Comparison of ENCODE assay signal across 8 cellular contexts in the genomic region with DNA sequence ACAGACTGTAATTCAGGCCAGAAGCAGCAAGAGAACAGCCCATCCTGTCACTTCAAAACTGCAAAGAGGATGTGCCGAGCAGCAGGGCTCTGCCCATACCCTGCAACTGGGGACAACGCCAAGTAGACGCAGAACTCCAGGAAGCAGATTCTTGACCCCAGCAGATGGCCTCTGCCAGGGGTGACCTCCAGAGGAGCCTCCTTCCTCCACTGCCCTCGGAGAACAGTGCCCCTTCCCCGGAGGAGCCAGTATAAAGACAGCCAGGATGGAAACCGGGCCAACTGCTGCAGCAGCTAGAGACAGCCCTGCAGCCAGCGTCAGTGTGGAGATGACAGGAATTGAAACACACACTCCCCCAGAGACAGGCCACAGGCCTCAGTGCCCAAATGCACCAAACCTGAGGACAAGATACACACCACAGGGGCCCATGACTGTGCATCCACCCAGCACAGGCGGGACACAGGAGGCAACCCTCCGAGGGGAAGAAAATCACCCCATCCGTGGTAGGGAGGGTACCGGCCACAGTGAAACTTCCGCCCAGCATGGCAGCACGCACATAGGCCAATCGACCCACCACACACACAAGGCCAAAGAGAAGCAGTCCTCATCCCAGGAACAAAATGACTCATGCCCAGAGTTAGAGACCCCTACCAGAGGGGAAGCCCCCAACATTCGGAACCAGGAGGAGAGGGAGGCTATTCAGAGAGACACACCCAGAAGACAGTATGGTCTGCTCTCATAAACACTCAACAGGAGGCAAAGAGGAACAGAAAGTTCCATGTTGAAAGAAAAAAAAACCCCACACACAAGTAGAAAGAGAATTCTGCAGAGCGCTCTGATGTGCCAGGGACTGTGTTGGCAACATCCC. TPM values are rescaled to one million over a fixed set of nuclear protein-coding genes. Genes with fewer than 3 reads are reported as not detected.
DNase-seq lines count a peak whose midpoint lies in the region; ATAC-seq and TF ChIP-seq lines count a peak whose summit lies in the region.

No MANE protein-coding gene starts in this region.

- H3K4me2 ChIP-seq in mesendoderm (ENCODE audit: low read length), result no peak overlapping the region

- 24 to 72% (median 25%) methylated on average over 16 of the region's 16 CpGs for WGBS in adipose tissue, 3 donors
- no CpG with 5 or more reads among the region's 16 CpGs for WGBS in mesendoderm (ENCODE audit: extremely low coverage, insufficient coverage, low lambda C conversion rate)

- no peaks in the 10 kb centered on the region for H3K27me3 Mint-ChIP-seq in CD8-positive, alpha-beta T cell (ENCODE audit: low read depth)
- no peaks in the 10 kb centered on the region for H3K27me3 Mint-ChIP-seq in IgD-negative memory B cell

- H3K4me3 ChIP-seq in CD8-positive, alpha-beta T cell (ENCODE audit: low read depth, low read length), result no peak overlapping the region
- H3K4me3 ChIP-seq in mesendoderm (ENCODE audit: low read length), result no peak overlapping the region

- no peaks in the 10 kb centered on the region for H3K36me3 ChIP-seq in CD8-positive, alpha-beta T cell (ENCODE audit: insufficient read depth, low read length)
- no peaks in the 10 kb centered on the region for H3K36me3 ChIP-seq in mesendoderm (ENCODE audit: control insufficient read depth, insufficient read depth, low read length)

- H3K9ac ChIP-seq in mesendoderm (ENCODE audit: low read length), result peak overlapping the region; percentile 6

- H3K4me3 Mint-ChIP-seq in CD8-positive, alpha-beta T cell, result peak overlapping the region; percentile 94
- peak overlapping the region; percentile 94 to 99 (median 98) for H3K4me3 Mint-ChIP-seq in IgD-negative memory B cell

- POLR2A ChIA-PET in CD8-positive, alpha-beta T cell (lab: Charles Lee), result no interaction called here

- peak in 1 of 7 experiments; percentile 19 for DNase-seq in CD8-positive, alpha-beta T cell
- DNase-seq in mesendoderm (no peak), NCI-H226 (no peak), NCI-H345 treated with DMSO at 0.1 percent for 48 hours (lab: John Stamatoyannopoulos, UW; ENCODE audit: unreplicated experiment) (no peak), NCI-H2227 treated with DMSO at 0.1 percent for 48 hours (lab: John Stamatoyannopoulos, UW) (no peak)

- no peak overlapping the region for H3K18ac ChIP-seq in mesendoderm (ENCODE audit: low read length)

- no peak for ATAC-seq in CD8-positive, alpha-beta T cell
- peak; percentile 47 for ATAC-seq in GM19452 (IDR thresholded peaks at IDR 0.05; ENCODE audit: unreplicated experiment)

- H2BK120ac ChIP-seq in mesendoderm (ENCODE audit: low read depth, low read length), result no peak overlapping the region

- H3K9me3 ChIP-seq in CD8-positive, alpha-beta T cell (ENCODE audit: low read length), result no peaks in the 10 kb centered on the region

- H3K4ac ChIP-seq in mesendoderm (ENCODE audit: low read depth, low read length), result no peak overlapping the region

- H3K23ac ChIP-seq in mesendoderm (ENCODE audit: low read length), result peak overlapping the region; percentile 32

- H3K4me1 Mint-ChIP-seq in CD8-positive, alpha-beta T cell (ENCODE audit: low read depth), result peaks cover 64% of the 10 kb centered on the region
- peaks cover 32 to 50% (median 44%) of the 10 kb centered on the region in 3 donors for H3K4me1 Mint-ChIP-seq in IgD-negative memory B cell

- no peak overlapping the region for H4K8ac ChIP-seq in mesendoderm (ENCODE audit: low read depth, low read length)

- intact Hi-C loops in CD8-positive, alpha-beta T cell (cut with DNase I, micrococcal nuclease), result no loop called here

- H3K36me3 Mint-ChIP-seq in CD8-positive, alpha-beta T cell, result peaks cover 21% of the 10 kb centered on the region
- peaks cover 3% of the 10 kb centered on the region for H3K36me3 Mint-ChIP-seq in IgD-negative memory B cell

- H3K27me3 ChIP-seq in CD8-positive, alpha-beta T cell (ENCODE audit: insufficient read depth, low read length), result no peaks in the 10 kb centered on the region
- no peaks in the 10 kb centered on the region for H3K27me3 ChIP-seq in mesendoderm (ENCODE audit: insufficient read depth, low read length, poor library complexity)

- H3K56ac ChIP-seq in mesendoderm (ENCODE audit: low read length), result peak overlapping the region; percentile 35

- no peak overlapping the region for H2BK15ac ChIP-seq in mesendoderm (replicated peaks; ENCODE audit: low read depth)

- no peak overlapping the region for H4K5ac ChIP-seq in mesendoderm (ENCODE audit: low read length)

- CTCF ChIA-PET in CD8-positive, alpha-beta T cell (lab: Charles Lee), result interaction anchor here (1.7 to 13.8 kb wide), 4 partner anchors 15 to 146 kb away, joined by 7 to 265 read pairs (median 24); no protein-coding TSS in a partner anchor

- H2BK5ac ChIP-seq in mesendoderm (ENCODE audit: low read length), result no peak overlapping the region

- H2AK5ac ChIP-seq in mesendoderm (ENCODE audit: low read length), result no peak overlapping the region

- peak overlapping the region; percentile 4 for H3K27ac ChIP-seq in CD8-positive, alpha-beta T cell (ENCODE audit: low read depth, low read length)
- H3K27ac ChIP-seq in adipose tissue (ENCODE audit: low read depth, low read length) (peak overlapping the region; percentile 14), mesendoderm (ENCODE audit: low read depth, low read length) (no peak overlapping the region)

- no peak for TF ChIP-seq CTCF in CD8-positive, alpha-beta T cell (IDR thresholded peaks at IDR 0.05)

- peaks cover 27% of the 10 kb centered on the region for H3K79me1 ChIP-seq in mesendoderm (ENCODE audit: low read length)

- H3K4me1 ChIP-seq in CD8-positive, alpha-beta T cell (ENCODE audit: insufficient read depth, low read length), result peaks cover 73% of the 10 kb centered on the region
- peaks cover 6% of the 10 kb centered on the region for H3K4me1 ChIP-seq in mesendoderm (ENCODE audit: control insufficient read depth, low read depth, low read length)

- no peaks in the 10 kb centered on the region for H3K9me3 Mint-ChIP-seq in CD8-positive, alpha-beta T cell
- H3K9me3 Mint-ChIP-seq in IgD-negative memory B cell, result no peaks in the 10 kb centered on the region

- peak overlapping the region; percentile 93 for H3K27ac Mint-ChIP-seq in CD8-positive, alpha-beta T cell
- H3K27ac Mint-ChIP-seq in IgD-negative memory B cell, result peak overlapping the region; percentile 84 to 98 (median 95)

- H3K79me2 ChIP-seq in mesendoderm (ENCODE audit: control insufficient read depth, insufficient read depth, low read length), result peaks cover 56% of the 10 kb centered on the region

RNA-seq across cellular contexts. Expression of a gene that starts 5.6 kb away (rescaled TPM):
- 100 to 1,000 TPM; 185 to 188 TPM for total RNA-seq in CD8-positive, alpha-beta T cell
- polyA plus RNA-seq in IgD-negative memory B cell (107 TPM), adipose tissue (100 to 1,000 TPM in 2 of 3 donors, 10 to 100 TPM in 1; 27.1 to 199 (median 193) TPM)
- 4.2 TPM for polyA plus RNA-seq in mesendoderm (2013, experiment 1 of 2)
- polyA plus RNA-seq in mesendoderm (2013, experiment 2 of 2), result 3.9 TPM

RNA-seq across cellular contexts. Expression of a gene that starts 32.7 kb away (rescaled TPM):
- total RNA-seq in CD8-positive, alpha-beta T cell, result 1,000 to 10,000 TPM; 2,174 to 2,204 TPM
- polyA plus RNA-seq in IgD-negative memory B cell (1,657 TPM), adipose tissue (1,000 to 10,000 TPM; 1,025 to 2,248 (median 1,633) TPM)
- polyA plus RNA-seq in mesendoderm (2013, experiment 1 of 2), result 1,142 TPM
- polyA plus RNA-seq in mesendoderm (2013, experiment 2 of 2), result 1,164 TPM

RNA-seq across cellular contexts. Expression of a gene that starts 50.3 kb away (rescaled TPM):
- 10 to 100 TPM; 15.3 to 17.7 TPM for total RNA-seq in CD8-positive, alpha-beta T cell
- polyA plus RNA-seq in IgD-negative memory B cell (19.2 TPM), adipose tissue (10 to 100 TPM; 15.8 to 16.2 (median 15.9) TPM)
- 12.7 TPM for polyA plus RNA-seq in mesendoderm (2013, experiment 1 of 2)
- 13.0 TPM for polyA plus RNA-seq in mesendoderm (2013, experiment 2 of 2)
